In the genomic region with DNA sequence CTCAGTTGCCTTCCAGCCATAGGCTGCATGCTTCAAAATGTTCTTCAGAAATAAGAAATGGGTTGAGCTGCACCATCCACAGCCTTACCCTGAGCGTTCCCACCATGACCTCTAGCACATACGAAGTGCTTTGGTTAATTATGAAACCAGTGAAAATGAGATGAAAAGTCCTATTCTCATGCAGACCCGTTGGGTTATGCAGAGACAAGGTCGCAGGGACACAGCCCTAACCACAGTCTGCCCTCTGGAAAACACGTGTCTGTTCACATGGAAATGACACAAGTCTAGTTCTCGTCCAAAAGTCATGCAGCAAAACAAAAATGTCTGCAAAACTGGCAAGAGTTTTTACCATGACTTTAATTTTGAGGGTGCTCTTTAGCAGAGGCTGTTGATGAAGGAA, we compare ENCODE assay signal across 11 cellular contexts. TPM values are rescaled to one million over a fixed set of nuclear protein-coding genes. Genes with fewer than 3 reads are reported as not detected.
"Had no signal": no experiment of that assay in that cellular context is flagged by ENCODE, and none has a peak within 500 bp of the region (broad histone marks: within the 10 kb centered on the region; RNA-seq: fewer than 3 reads in every experiment).

No MANE protein-coding gene starts in this region.

- H3K36me3 ChIP-seq: colonic mucosa, gastroesophageal sphincter, lower lobe of right lung had no signal

- H3K27ac Mint-ChIP-seq: activated naive CD8-positive, alpha-beta T cell treated with anti-CD3 and anti-CD28 coated beads for 36 hours; activated T-cell treated with anti-CD3 and anti-CD28 coated beads, Interleukin-2, amount 50 U/mL, for 24 hours; stimulated activated naive CD8-positive, alpha-beta T cell treated with anti-CD3 and anti-CD28 coated beads, Interleukin-15, Interleukin-2, amounts not matched to agents 100 ng/mL and 50 ng/mL, for 24 hours had no signal

- H3K27me3 ChIP-seq: colonic mucosa, gastroesophageal sphincter, testis had no signal

- H3K27me3 Mint-ChIP-seq: activated naive CD8-positive, alpha-beta T cell treated with anti-CD3 and anti-CD28 coated beads for 36 hours; activated T-cell treated with anti-CD3 and anti-CD28 coated beads, Interleukin-2, amount 50 U/mL, for 24 hours; stimulated activated naive CD8-positive, alpha-beta T cell treated with anti-CD3 and anti-CD28 coated beads, Interleukin-15, Interleukin-2, amounts not matched to agents 100 ng/mL and 50 ng/mL, for 24 hours had no signal

- H3K36me3 Mint-ChIP-seq: activated naive CD8-positive, alpha-beta T cell treated with anti-CD3 and anti-CD28 coated beads for 36 hours; naive thymus-derived CD4-positive, alpha-beta T cell had no signal

- H3K4me1 ChIP-seq: colonic mucosa had no signal

- H3K27ac ChIP-seq: colonic mucosa, epithelial cell of prostate, lower lobe of right lung, testis had no signal

- H3K4me3 ChIP-seq: colonic mucosa, gastroesophageal sphincter, lower lobe of right lung had no signal

- H3K4me3 Mint-ChIP-seq: activated naive CD8-positive, alpha-beta T cell treated with anti-CD3 and anti-CD28 coated beads for 36 hours; activated T-cell treated with anti-CD3 and anti-CD28 coated beads, Interleukin-2, amount 50 U/mL, for 24 hours; stimulated activated naive CD8-positive, alpha-beta T cell treated with anti-CD3 and anti-CD28 coated beads, Interleukin-15, Interleukin-2, amounts not matched to agents 100 ng/mL and 50 ng/mL, for 24 hours had no signal

- H3K9me3 Mint-ChIP-seq: activated naive CD8-positive, alpha-beta T cell treated with anti-CD3 and anti-CD28 coated beads for 36 hours; activated T-cell treated with anti-CD3 and anti-CD28 coated beads, Interleukin-2, amount 50 U/mL, for 24 hours; naive thymus-derived CD4-positive, alpha-beta T cell; stimulated activated naive CD8-positive, alpha-beta T cell treated with anti-CD3 and anti-CD28 coated beads, Interleukin-15, Interleukin-2, amounts not matched to agents 100 ng/mL and 50 ng/mL, for 24 hours had no signal

- H3K9me3 ChIP-seq: colonic mucosa, gastroesophageal sphincter, lower lobe of right lung, testis had no signal

RNA-seq across cellular contexts. Expression of a gene that starts 52.5 kb away (rescaled TPM):
- total RNA-seq: kidney epithelial cell, lower lobe of right lung, pulmonary artery endothelial cell had no signal
- polyA plus RNA-seq: naive thymus-derived CD4-positive, alpha-beta T cell had no signal
